1 cellular context compared by ENCODE assay signal in genomic region chr1:1136547-1137230, GRCh38.
TF ChIP-seq lines count a peak whose summit lies in the region.

No MANE protein-coding gene starts in this region.

TF ChIP-seq in HEK293, 187 proteins besides CTCF, POLR2A, EP300 and RAD21 (continued from another document):
- TF ChIP-seq, protein P1, sequence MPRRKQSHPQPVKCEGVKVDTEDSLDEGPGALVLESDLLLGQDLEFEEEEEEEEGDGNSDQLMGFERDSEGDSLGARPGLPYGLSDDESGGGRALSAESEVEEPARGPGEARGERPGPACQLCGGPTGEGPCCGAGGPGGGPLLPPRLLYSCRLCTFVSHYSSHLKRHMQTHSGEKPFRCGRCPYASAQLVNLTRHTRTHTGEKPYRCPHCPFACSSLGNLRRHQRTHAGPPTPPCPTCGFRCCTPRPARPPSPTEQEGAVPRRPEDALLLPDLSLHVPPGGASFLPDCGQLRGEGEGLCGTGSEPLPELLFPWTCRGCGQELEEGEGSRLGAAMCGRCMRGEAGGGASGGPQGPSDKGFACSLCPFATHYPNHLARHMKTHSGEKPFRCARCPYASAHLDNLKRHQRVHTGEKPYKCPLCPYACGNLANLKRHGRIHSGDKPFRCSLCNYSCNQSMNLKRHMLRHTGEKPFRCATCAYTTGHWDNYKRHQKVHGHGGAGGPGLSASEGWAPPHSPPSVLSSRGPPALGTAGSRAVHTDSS (tag by site-specific recombination; IDR thresholded peaks at IDR 0.05), result no peak
TF ChIP-seq in HEK293: peak in this region for 3.
